ENCODE assay signal across 14 cellular contexts in genomic region chr2:33213648-33214047, GRCh38.
DNase-seq lines count a peak whose midpoint lies in the region; ATAC-seq and TF ChIP-seq lines count a peak whose summit lies in the region.
"Had no signal": no experiment of that assay in that cellular context is flagged by ENCODE, and none has a peak within 500 bp of the region (broad histone marks: within the 10 kb centered on the region; RNA-seq: fewer than 3 reads in every experiment).

No MANE protein-coding gene starts in this region.

- H3K27ac ChIP-seq in left ventricle myocardium inferior (replicated peaks): peak overlapping the region; percentile 61
- peak overlapping the region; percentile 62 for H3K27ac ChIP-seq in neural cell (ENCODE audit: low read length)
- H3K27ac ChIP-seq in aorta (ENCODE audit: low read depth in 1 of 2, low read length in 2 of 2): peak overlapping the region; percentile 94 to 98
- H3K27ac ChIP-seq: PC-9 had no signal

- H3K4me1 Mint-ChIP-seq in chondrocyte (ENCODE audit: low read depth): peaks cover 88% of the 10 kb centered on the region

- no peak overlapping the region for H3K4me3 Mint-ChIP-seq in chondrocyte (ENCODE audit: unreplicated experiment)
- H3K4me3 Mint-ChIP-seq: CD4-positive, CD25-positive, alpha-beta regulatory T cell; GM23338 had no signal

- H3K27me3 ChIP-seq in left ventricle myocardium inferior (ENCODE audit: low read depth) (no peaks in the 10 kb centered on the region), neural cell (ENCODE audit: insufficient read depth, low read depth, low read length) (no peaks in the 10 kb centered on the region), aorta (ENCODE audit: control insufficient read depth in 1 of 2, insufficient read depth in 2 of 2, low read length in 1 of 2) (no peaks in the 10 kb centered on the region)

- peaks cover 3% of the 10 kb centered on the region for H3K36me3 Mint-ChIP-seq in chondrocyte (ENCODE audit: low read depth)
- H3K36me3 Mint-ChIP-seq: CD4-positive, CD25-positive, alpha-beta regulatory T cell had no signal

- intact Hi-C loops in left ventricle myocardium inferior (cut with micrococcal nuclease) (no loop called here), left ventricle myocardium superior (cut with micrococcal nuclease) (no loop called here), aorta (cut with DNase I) (loop anchor here (5.0 to 10.0 kb wide), 5 partner anchors 66 to 149 kb away; no protein-coding TSS in a partner anchor), head of caudate nucleus (cut with DNase I) (no loop called here)

- no peaks in the 10 kb centered on the region for H3K9me3 ChIP-seq in left ventricle myocardium inferior (replicated peaks)
- H3K9me3 ChIP-seq in neural cell (ENCODE audit: low read length): no peaks in the 10 kb centered on the region
- H3K9me3 ChIP-seq in aorta (ENCODE audit: control insufficient read depth, low read length): no peaks in the 10 kb centered on the region

- DNase-seq in left ventricle myocardium inferior (no peak), left ventricle myocardium superior (no peak), chondrocyte (ENCODE audit: low spot score) (no peak), aorta (no peak), head of caudate nucleus (no peak), NCI-H2029 (lab: John Stamatoyannopoulos, UW) (no peak), SKM-1 (lab: John Stamatoyannopoulos, UW; ENCODE audit: unreplicated experiment) (no peak)
- DNase-seq: AML-193; CD4-positive, CD25-positive, alpha-beta regulatory T cell; NCI-H1092; PC-9 had no signal

- H2AFZ ChIP-seq in neural cell (ENCODE audit: low read depth, low read length): no peak overlapping the region
- H2AFZ ChIP-seq: GM23338, PC-9 had no signal

- H3K4me1 ChIP-seq in left ventricle myocardium inferior (peaks cover 78% of the 10 kb centered on the region), aorta (ENCODE audit: control insufficient read depth in 1 of 2, insufficient read depth in 2 of 2, low read length in 2 of 2) (peaks cover 15 to 32% of the 10 kb centered on the region in 2 donors)

- ATAC-seq in left ventricle myocardium superior: no peak
- peak; percentile 50 for ATAC-seq in aorta (ENCODE audit: low FRiP score)
- ATAC-seq: GM23338, K562 had no signal

- H4K20me1 ChIP-seq in neural cell (ENCODE audit: insufficient read depth): no peaks in the 10 kb centered on the region

- no peaks in the 10 kb centered on the region for H3K36me3 ChIP-seq in left ventricle myocardium inferior
- H3K36me3 ChIP-seq in neural cell (ENCODE audit: insufficient read depth, low read length): no peaks in the 10 kb centered on the region
- no peaks in the 10 kb centered on the region for H3K36me3 ChIP-seq in aorta (ENCODE audit: control insufficient read depth in 1 of 2, insufficient read depth in 2 of 2, low read length in 1 of 2)

- no peak for TF ChIP-seq RAD21 in neural cell (conservative IDR thresholded peaks at IDR 0.05)

- no peak overlapping the region for H3K4me2 ChIP-seq in neural cell (ENCODE audit: low read length)
- H3K4me2 ChIP-seq: GM23338, PC-9 had no signal

- H3K9me3 Mint-ChIP-seq in chondrocyte (ENCODE audit: low read depth): no peaks in the 10 kb centered on the region
- H3K9me3 Mint-ChIP-seq: CD4-positive, CD25-positive, alpha-beta regulatory T cell; GM23338 had no signal

- H3K9ac ChIP-seq in neural cell (ENCODE audit: low read length): no peak overlapping the region

- H3K79me2 ChIP-seq in neural cell (replicated peaks; ENCODE audit: insufficient read depth, low read length): no peaks in the 10 kb centered on the region

- peaks cover 5% of the 10 kb centered on the region for H3F3A ChIP-seq in neural cell (ENCODE audit: insufficient read depth, low read length, poor library complexity, severe bottlenecking)

- no peak overlapping the region for H3K4me3 ChIP-seq in left ventricle myocardium inferior
- H3K4me3 ChIP-seq in neural cell (ENCODE audit: low read length): no peak overlapping the region
- H3K4me3 ChIP-seq in aorta (ENCODE audit: low read length in 2 of 2): no peak overlapping the region
- H3K4me3 ChIP-seq: GM23338, K562, PC-9 had no signal

- TF ChIP-seq EP300 in neural cell (conservative IDR thresholded peaks at IDR 0.05; ENCODE audit: poor library complexity, severe bottlenecking): no peak

- no peaks in the 10 kb centered on the region for H3K9me2 ChIP-seq in neural cell (ENCODE audit: insufficient read depth, low read length)

- TF ChIP-seq CTCF in left ventricle myocardium inferior (IDR thresholded peaks at IDR 0.05; ENCODE audit: borderline replicate concordance): no peak
- no peak for TF ChIP-seq CTCF in chondrocyte (IDR thresholded peaks at IDR 0.05)
- no peak for TF ChIP-seq CTCF in neural cell (IDR thresholded peaks at IDR 0.05; ENCODE audit: poor library complexity, severe bottlenecking)

- 0 to 10% methylated on average over 2 of the region's 2 CpGs for WGBS in aorta, 2 donors

- H3K27me3 Mint-ChIP-seq in chondrocyte (ENCODE audit: low read depth): no peaks in the 10 kb centered on the region
- H3K27me3 Mint-ChIP-seq: CD4-positive, CD25-positive, alpha-beta regulatory T cell had no signal

- H3K27ac Mint-ChIP-seq in chondrocyte (ENCODE audit: unreplicated experiment): peak overlapping the region; percentile 89
- H3K27ac Mint-ChIP-seq: CD4-positive, CD25-positive, alpha-beta regulatory T cell had no signal

TF ChIP-seq in neural cell, 6 proteins besides CTCF, POLR2A, EP300 and RAD21:
- TF ChIP-seq POLR2AphosphoS5 (IDR thresholded peaks at IDR 0.05): no peak
- TF ChIP-seq MXI1 (conservative IDR thresholded peaks at IDR 0.05; ENCODE audit: poor library complexity, severe bottlenecking): no peak
- TF ChIP-seq, protein P1, sequence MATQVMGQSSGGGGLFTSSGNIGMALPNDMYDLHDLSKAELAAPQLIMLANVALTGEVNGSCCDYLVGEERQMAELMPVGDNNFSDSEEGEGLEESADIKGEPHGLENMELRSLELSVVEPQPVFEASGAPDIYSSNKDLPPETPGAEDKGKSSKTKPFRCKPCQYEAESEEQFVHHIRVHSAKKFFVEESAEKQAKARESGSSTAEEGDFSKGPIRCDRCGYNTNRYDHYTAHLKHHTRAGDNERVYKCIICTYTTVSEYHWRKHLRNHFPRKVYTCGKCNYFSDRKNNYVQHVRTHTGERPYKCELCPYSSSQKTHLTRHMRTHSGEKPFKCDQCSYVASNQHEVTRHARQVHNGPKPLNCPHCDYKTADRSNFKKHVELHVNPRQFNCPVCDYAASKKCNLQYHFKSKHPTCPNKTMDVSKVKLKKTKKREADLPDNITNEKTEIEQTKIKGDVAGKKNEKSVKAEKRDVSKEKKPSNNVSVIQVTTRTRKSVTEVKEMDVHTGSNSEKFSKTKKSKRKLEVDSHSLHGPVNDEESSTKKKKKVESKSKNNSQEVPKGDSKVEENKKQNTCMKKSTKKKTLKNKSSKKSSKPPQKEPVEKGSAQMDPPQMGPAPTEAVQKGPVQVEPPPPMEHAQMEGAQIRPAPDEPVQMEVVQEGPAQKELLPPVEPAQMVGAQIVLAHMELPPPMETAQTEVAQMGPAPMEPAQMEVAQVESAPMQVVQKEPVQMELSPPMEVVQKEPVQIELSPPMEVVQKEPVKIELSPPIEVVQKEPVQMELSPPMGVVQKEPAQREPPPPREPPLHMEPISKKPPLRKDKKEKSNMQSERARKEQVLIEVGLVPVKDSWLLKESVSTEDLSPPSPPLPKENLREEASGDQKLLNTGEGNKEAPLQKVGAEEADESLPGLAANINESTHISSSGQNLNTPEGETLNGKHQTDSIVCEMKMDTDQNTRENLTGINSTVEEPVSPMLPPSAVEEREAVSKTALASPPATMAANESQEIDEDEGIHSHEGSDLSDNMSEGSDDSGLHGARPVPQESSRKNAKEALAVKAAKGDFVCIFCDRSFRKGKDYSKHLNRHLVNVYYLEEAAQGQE (IDR thresholded peaks at IDR 0.05; ENCODE audit: borderline replicate concordance): no peak
- no peak for TF ChIP-seq SMC3 (conservative IDR thresholded peaks at IDR 0.05; ENCODE audit: poor library complexity)
- TF ChIP-seq TAF1 (IDR thresholded peaks at IDR 0.05; ENCODE audit: low read depth): no peak
- no peak for TF ChIP-seq EZH2 (IDR thresholded peaks at IDR 0.05; ENCODE audit: borderline replicate concordance, insufficient read depth, low read length, poor library complexity, severe bottlenecking)

Comparison
In these comparisons a context has a peak if more than half of its experiments do, and no peak if none do; other contexts are left out.
1. intact Hi-C loops: an anchor here in aorta (5.0 to 10.0 kb wide); none called in left ventricle myocardium inferior, left ventricle myocardium superior and head of caudate nucleus.